17 cellular contexts compared by ENCODE assay signal in the genomic region with DNA sequence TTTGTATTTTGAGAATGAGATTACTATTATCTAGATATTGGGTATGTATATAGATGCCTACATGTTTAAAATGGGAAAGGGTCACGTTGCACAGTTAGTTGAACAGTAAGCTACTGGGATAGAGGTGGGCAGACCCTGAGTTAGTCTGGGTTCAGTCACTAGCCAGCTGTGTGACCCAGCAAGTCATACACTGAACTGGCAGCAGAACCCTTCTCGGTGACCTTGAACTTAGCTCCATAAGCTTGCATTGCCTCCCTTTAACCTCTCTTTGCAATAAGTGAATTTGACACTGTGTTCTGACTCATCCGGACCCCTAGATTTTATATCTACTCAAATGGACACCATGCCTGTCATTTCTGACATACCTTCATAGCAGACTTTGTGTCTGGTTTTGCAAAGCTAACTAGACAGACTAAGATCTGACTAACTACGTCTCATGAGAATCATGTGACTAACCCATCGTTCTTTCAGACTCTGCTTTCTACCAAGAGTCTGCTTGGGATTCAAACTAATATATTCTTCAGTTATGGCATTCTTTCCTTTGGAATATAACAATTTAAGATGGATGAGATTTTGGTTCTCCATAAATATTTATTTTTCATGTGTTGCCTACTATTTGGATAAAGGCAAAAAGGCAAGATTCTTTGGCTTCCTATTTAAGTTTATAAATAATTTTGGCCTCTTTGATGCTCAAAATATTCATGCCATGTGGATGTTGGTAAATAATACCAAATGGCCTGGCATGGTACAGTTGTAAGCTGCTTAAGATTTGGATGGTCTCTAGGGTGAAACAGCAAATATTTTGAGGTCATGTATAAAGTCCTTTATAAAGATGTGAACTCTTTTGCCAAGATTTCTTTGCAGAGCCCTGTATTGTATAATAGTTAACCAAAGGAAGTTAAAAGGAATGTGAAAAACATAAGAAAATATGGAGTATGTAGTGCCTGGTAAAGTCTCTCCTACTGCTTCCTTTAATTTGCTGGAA.
"Had no signal": no experiment of that assay in that cellular context is flagged by ENCODE, and none has a peak within 500 bp of the region (broad histone marks: within the 10 kb centered on the region; RNA-seq: fewer than 3 reads in every experiment).

No MANE protein-coding gene starts in this region.

- H3K9me3 Mint-ChIP-seq: activated CD4-positive, alpha-beta memory T cell treated with anti-CD3 and anti-CD28 coated beads, Interleukin-2, amount 10 ng/mL, durations not matched to agents 7 days and 5 days; stimulated activated effector memory CD8-positive, alpha-beta T cell treated with anti-CD3 and anti-CD28 coated beads, Interleukin-12 subunit alpha, Interleukin-12 subunit beta, amount 100 ng/mL, for 72 hours had no signal

- H3K27ac ChIP-seq: cardiac muscle cell, esophagus squamous epithelium, gastroesophageal sphincter, lower lobe of right lung, right atrium auricular region, thyroid gland, uterus had no signal

- H3K27me3 ChIP-seq: ascending aorta, cardiac muscle cell, esophagus squamous epithelium, gastroesophageal sphincter, right atrium auricular region, thyroid gland, uterus had no signal

- H3K4me3 ChIP-seq: ascending aorta, cardiac muscle cell, esophagus squamous epithelium, gastroesophageal sphincter, lower lobe of right lung, right atrium auricular region, thyroid gland, uterus had no signal

- H3K27ac Mint-ChIP-seq: activated CD4-positive, alpha-beta memory T cell treated with anti-CD3 and anti-CD28 coated beads, Interleukin-2, amount 10 ng/mL, durations not matched to agents 7 days and 5 days; naive thymus-derived CD4-positive, alpha-beta T cell; stimulated activated effector memory CD8-positive, alpha-beta T cell treated with anti-CD3 and anti-CD28 coated beads, Interleukin-12 subunit alpha, Interleukin-12 subunit beta, amount 100 ng/mL, for 72 hours had no signal

- H3K9me3 ChIP-seq: ascending aorta, esophagus squamous epithelium, gastroesophageal sphincter, lower lobe of right lung, right atrium auricular region, thyroid gland, uterus had no signal

- H3K36me3 Mint-ChIP-seq: naive thymus-derived CD4-positive, alpha-beta T cell; stimulated activated effector memory CD8-positive, alpha-beta T cell treated with anti-CD3 and anti-CD28 coated beads, Interleukin-12 subunit alpha, Interleukin-12 subunit beta, amount 100 ng/mL, for 72 hours had no signal

- H3K4me3 Mint-ChIP-seq: activated CD4-positive, alpha-beta memory T cell treated with anti-CD3 and anti-CD28 coated beads, Interleukin-2, amount 10 ng/mL, durations not matched to agents 7 days and 5 days; stimulated activated effector memory CD8-positive, alpha-beta T cell treated with anti-CD3 and anti-CD28 coated beads, Interleukin-12 subunit alpha, Interleukin-12 subunit beta, amount 100 ng/mL, for 72 hours had no signal

- H3K4me1 ChIP-seq: esophagus squamous epithelium, gastroesophageal sphincter, lower lobe of right lung, right atrium auricular region, uterus had no signal

- ATAC-seq: gastroesophageal sphincter; lower lobe of right lung; naive thymus-derived CD4-positive, alpha-beta T cell; stimulated activated effector memory CD8-positive, alpha-beta T cell treated with anti-CD3 and anti-CD28 coated beads, Interleukin-12 subunit alpha, Interleukin-12 subunit beta, amount 100 ng/mL, for 72 hours had no signal

- FAIRE-seq: colon, kidney had no signal

- H3K4me1 Mint-ChIP-seq: activated CD4-positive, alpha-beta memory T cell treated with anti-CD3 and anti-CD28 coated beads, Interleukin-2, amount 10 ng/mL, durations not matched to agents 7 days and 5 days; naive thymus-derived CD4-positive, alpha-beta T cell; stimulated activated effector memory CD8-positive, alpha-beta T cell treated with anti-CD3 and anti-CD28 coated beads, Interleukin-12 subunit alpha, Interleukin-12 subunit beta, amount 100 ng/mL, for 72 hours had no signal

- H3K36me3 ChIP-seq: ascending aorta, cardiac muscle cell, esophagus squamous epithelium, gastroesophageal sphincter, lower lobe of right lung, right atrium auricular region, thyroid gland, uterus had no signal

- DNase-seq: activated CD4-positive, alpha-beta memory T cell treated with anti-CD3 and anti-CD28 coated beads, Interleukin-2, amount 10 ng/mL, durations not matched to agents 7 days and 5 days; activated CD4-positive, alpha-beta T cell treated with anti-CD3 and anti-CD28 coated beads for 1 hour; activated T-cell treated with anti-CD3 and anti-CD28 coated beads, Interleukin-2, amount 50 U/mL, for 48 hours; esophagus squamous epithelium; kidney; lower lobe of right lung; naive thymus-derived CD4-positive, alpha-beta T cell; posterior cingulate gyrus; T-helper 9 cell; uterus had no signal
